25 cellular contexts compared by ENCODE assay signal in genomic region chrX:123713434-123713833, GRCh38. TPM values are rescaled to one million over a fixed set of nuclear protein-coding genes. Genes with fewer than 3 reads are reported as not detected.
DNase-seq lines count a peak whose midpoint lies in the region; TF ChIP-seq lines count a peak whose summit lies in the region.
"Had no signal": no experiment of that assay in that cellular context is flagged by ENCODE, and none has a peak within 500 bp of the region (broad histone marks: within the 10 kb centered on the region; RNA-seq: fewer than 3 reads in every experiment).

No MANE protein-coding gene starts in this region.

- H3K4me3 Mint-ChIP-seq in chondrocyte (ENCODE audit: unreplicated experiment), result no peak overlapping the region
- no peak overlapping the region for H3K4me3 Mint-ChIP-seq in endodermal cell
- no peak overlapping the region for H3K4me3 Mint-ChIP-seq in activated CD4-positive, alpha-beta T cell treated with anti-CD3 and anti-CD28 coated beads, Interleukin-2, amount 10 ng/mL, durations not matched to agents 24 days and 14 days
- H3K4me3 Mint-ChIP-seq: activated B cell treated with CpG ODN at 0.5 μM for 24 hours; CD4-positive, alpha-beta memory T cell; natural killer cell treated with Interleukin-12 subunit alpha and Interleukin-12 subunit beta and Interleukin-15 and Interleukin-18, amount 100 ng/mL, for 72 hours; T-cell had no signal

- H3K27ac ChIP-seq in OCI-LY1 (ENCODE audit: low read depth, low read length, poor library complexity, severe bottlenecking) (peak overlapping the region; percentile 32), tibial nerve (no peak overlapping the region), endodermal cell (ENCODE audit: low read depth, low read length) (no peak overlapping the region)
- H3K27ac ChIP-seq: hepatocyte, ovary, SJCRH30, testis had no signal

- intact Hi-C loops in activated CD4-positive, alpha-beta T cell treated with anti-CD3 and anti-CD28 coated beads, Interleukin-2, amount 10 ng/mL, durations not matched to agents 24 days and 14 days (cut with micrococcal nuclease), result no loop called here

- TF ChIP-seq POLR2A in tibial nerve (IDR thresholded peaks at IDR 0.05), result no peak

- no peak overlapping the region for H3K9ac ChIP-seq in OCI-LY1 (ENCODE audit: low read length)
- no peak overlapping the region for H3K9ac ChIP-seq in endodermal cell (ENCODE audit: extremely low read depth, low read length, poor library complexity, severe bottlenecking)

- peaks cover 15% of the 10 kb centered on the region for H3K4me1 Mint-ChIP-seq in chondrocyte (ENCODE audit: low read depth)
- H3K4me1 Mint-ChIP-seq in endodermal cell, result no peaks in the 10 kb centered on the region
- peaks cover 6% of the 10 kb centered on the region for H3K4me1 Mint-ChIP-seq in activated CD4-positive, alpha-beta T cell treated with anti-CD3 and anti-CD28 coated beads, Interleukin-2, amount 10 ng/mL, durations not matched to agents 24 days and 14 days

- H3K27me3 Mint-ChIP-seq in chondrocyte (ENCODE audit: low read depth), result no peaks in the 10 kb centered on the region
- H3K27me3 Mint-ChIP-seq in endodermal cell (ENCODE audit: insufficient read depth), result no peaks in the 10 kb centered on the region
- H3K27me3 Mint-ChIP-seq in activated CD4-positive, alpha-beta T cell treated with anti-CD3 and anti-CD28 coated beads, Interleukin-2, amount 10 ng/mL, durations not matched to agents 24 days and 14 days, result no peaks in the 10 kb centered on the region
- H3K27me3 Mint-ChIP-seq: activated B cell treated with CpG ODN at 0.5 μM for 24 hours; CD4-positive, alpha-beta memory T cell; natural killer cell treated with Interleukin-12 subunit alpha and Interleukin-12 subunit beta and Interleukin-15 and Interleukin-18, amount 100 ng/mL, for 72 hours; T-cell had no signal

- TF ChIP-seq EP300 in tibial nerve (IDR thresholded peaks at IDR 0.05), result no peak

- H3K4me2 ChIP-seq in OCI-LY1 (ENCODE audit: low read length), result no peak overlapping the region; the same call in 1 of the 2 replicates
- H3K4me2 ChIP-seq: hepatocyte had no signal

- H3K9me2 ChIP-seq in OCI-LY1 (ENCODE audit: low read depth, low read length), result no peaks in the 10 kb centered on the region

- H3K4me3 ChIP-seq in OCI-LY1 (ENCODE audit: low read depth, low read length, poor library complexity, severe bottlenecking) (no peak overlapping the region), tibial nerve (no peak overlapping the region), endodermal cell (ENCODE audit: low read length) (no peak overlapping the region)
- H3K4me3 ChIP-seq: hepatocyte, ovary, SJCRH30, testis had no signal

- DNase-seq in Caki2 (ENCODE audit: low read depth) (peak; percentile 58), chondrocyte (ENCODE audit: low spot score) (no peak), renal cortical epithelial cell (ENCODE audit: low read depth) (peak; percentile 21), tibial nerve (ENCODE audit: low spot score in 2 of 2) (no peak), endodermal cell (no peak), OCI-M2 (lab: John Stamatoyannopoulos, UW; ENCODE audit: unreplicated experiment) (no peak)
- DNase-seq in activated CD4-positive, alpha-beta T cell treated with anti-CD3 and anti-CD28 coated beads, Interleukin-2, amount 10 ng/mL, durations not matched to agents 24 days and 14 days, result no peak
- DNase-seq: activated B cell treated with CpG ODN at 0.5 μM for 24 hours; activated CD4-positive, alpha-beta T cell treated with anti-CD3 and anti-CD28 coated beads, Interleukin-2, amount 50 U/mL, for 1 hour; activated T-cell treated with anti-CD3 and anti-CD28 coated beads, Interleukin-2, amount 50 U/mL, for 48 hours; CD4-positive, alpha-beta memory T cell; central memory CD4-positive, alpha-beta T cell; dermis blood vessel endothelial cell; KG1; NCI-H1105 treated with DMSO at 0.1 percent for 48 hours; NCI-H2029; NCI-H2227 treated with DMSO at 0.1 percent for 48 hours; ovary; SJCRH30; stimulated activated naive CD4-positive, alpha-beta T cell treated with Interleukin-2 at 50 U/mL for 16 hours; T-cell; testis had no signal

- peaks cover 6% of the 10 kb centered on the region for H3K9me3 Mint-ChIP-seq in chondrocyte (ENCODE audit: low read depth)
- peaks cover 49% of the 10 kb centered on the region for H3K9me3 Mint-ChIP-seq in endodermal cell
- no peaks in the 10 kb centered on the region for H3K9me3 Mint-ChIP-seq in activated CD4-positive, alpha-beta T cell treated with anti-CD3 and anti-CD28 coated beads, Interleukin-2, amount 10 ng/mL, durations not matched to agents 24 days and 14 days
- H3K9me3 Mint-ChIP-seq: activated B cell treated with CpG ODN at 0.5 μM for 24 hours; CD4-positive, alpha-beta memory T cell; natural killer cell treated with Interleukin-12 subunit alpha and Interleukin-12 subunit beta and Interleukin-15 and Interleukin-18, amount 100 ng/mL, for 72 hours; T-cell had no signal

- H3K27me3 ChIP-seq in OCI-LY1 (ENCODE audit: insufficient read depth, low read length) (no peaks in the 10 kb centered on the region), tibial nerve (no peaks in the 10 kb centered on the region), endodermal cell (ENCODE audit: control insufficient read depth, insufficient read depth, low read length, poor library complexity, severe bottlenecking) (no peaks in the 10 kb centered on the region)
- H3K27me3 ChIP-seq: hepatocyte, ovary, SJCRH30, testis had no signal

- WGBS in tibial nerve, 2 donors, result 60 to 73% methylated on average over 4 of the region's 4 CpGs
- 60 to 92% methylated on average over 1 to 4 of the region's 4 CpGs for WGBS in endodermal cell (ENCODE audit: insufficient coverage in 1 of 2, insufficient read length in 1 of 2), 2 experiments

- no peak overlapping the region for H2AFZ ChIP-seq in OCI-LY1 (ENCODE audit: low read length)
- H2AFZ ChIP-seq: hepatocyte had no signal

- peaks cover 72% of the 10 kb centered on the region for H3K79me2 ChIP-seq in OCI-LY1 (ENCODE audit: insufficient read depth, low read length)

- H3K27ac Mint-ChIP-seq in chondrocyte (ENCODE audit: unreplicated experiment) (peak overlapping the region; percentile 76), endodermal cell (no peak overlapping the region)
- no peak overlapping the region for H3K27ac Mint-ChIP-seq in activated CD4-positive, alpha-beta T cell treated with anti-CD3 and anti-CD28 coated beads, Interleukin-2, amount 10 ng/mL, durations not matched to agents 24 days and 14 days
- H3K27ac Mint-ChIP-seq: activated B cell treated with CpG ODN at 0.5 μM for 24 hours; natural killer cell treated with Interleukin-12 subunit alpha and Interleukin-12 subunit beta and Interleukin-15 and Interleukin-18, amount 100 ng/mL, for 72 hours; T-cell had no signal

- no peaks in the 10 kb centered on the region for H4K20me1 ChIP-seq in OCI-LY1 (ENCODE audit: insufficient read depth, low read length)

- in situ Hi-C loops in Caki2 (cut with HindIII; ENCODE audit: low pct_unique_long_range_greater_than_20kb, low sequenced_read_pairs), result no loop called here

- no peaks in the 10 kb centered on the region for H3F3A ChIP-seq in OCI-LY1 (ENCODE audit: insufficient read depth, low read length)

- TF ChIP-seq CTCF in OCI-LY1 (IDR thresholded peaks at IDR 0.05; ENCODE audit: low read length) (no peak), chondrocyte (IDR thresholded peaks at IDR 0.05) (no peak), tibial nerve (IDR thresholded peaks at IDR 0.05) (no peak), endodermal cell (conservative IDR thresholded peaks at IDR 0.05) (no peak)

- no peaks in the 10 kb centered on the region for H3K9me3 ChIP-seq in OCI-LY1 (ENCODE audit: low read length)
- no peaks in the 10 kb centered on the region for H3K9me3 ChIP-seq in tibial nerve
- no peaks in the 10 kb centered on the region for H3K9me3 ChIP-seq in endodermal cell (ENCODE audit: control insufficient read depth, low read length)
- H3K9me3 ChIP-seq: ovary, testis had no signal

- H3K36me3 Mint-ChIP-seq in chondrocyte (ENCODE audit: low read depth), result peaks cover 2% of the 10 kb centered on the region
- peaks cover 22% of the 10 kb centered on the region for H3K36me3 Mint-ChIP-seq in endodermal cell (ENCODE audit: low read depth)
- peaks cover 16% of the 10 kb centered on the region for H3K36me3 Mint-ChIP-seq in activated CD4-positive, alpha-beta T cell treated with anti-CD3 and anti-CD28 coated beads, Interleukin-2, amount 10 ng/mL, durations not matched to agents 24 days and 14 days (ENCODE audit: low read depth)
- H3K36me3 Mint-ChIP-seq: natural killer cell treated with Interleukin-12 subunit alpha and Interleukin-12 subunit beta and Interleukin-15 and Interleukin-18, amount 100 ng/mL, for 72 hours had no signal

- H3K36me3 ChIP-seq in OCI-LY1 (ENCODE audit: insufficient read depth, low read length) (peaks cover 10% of the 10 kb centered on the region; the same call in 1 of the 2 replicates), tibial nerve (peaks cover 0 to 4% (median 0%) of the 10 kb centered on the region in 3 donors), endodermal cell (ENCODE audit: control insufficient read depth, insufficient read depth, low read length) (peaks cover 4% of the 10 kb centered on the region)
- H3K36me3 ChIP-seq: ovary had no signal

- peaks cover 24% of the 10 kb centered on the region for H3K4me1 ChIP-seq in OCI-LY1 (ENCODE audit: insufficient read depth, low read length, severe bottlenecking)
- H3K4me1 ChIP-seq in tibial nerve, result peaks cover 0 to 5% (median 0%) of the 10 kb centered on the region in 4 donors
- H3K4me1 ChIP-seq in endodermal cell (ENCODE audit: control insufficient read depth, insufficient read depth, low read length), result no peaks in the 10 kb centered on the region
- H3K4me1 ChIP-seq: SJCRH30, testis had no signal

RNA-seq across cellular contexts. Expression of gene THOC2, which starts 19.4 kb away (rescaled TPM):
- total RNA-seq in Caki2 (2014; rRNA removed; shearing (Covaris generic); ENCODE audit: low replicate concordance), result 42.9 and 46.4 TPM in 2 replicates
- total RNA-seq in chondrocyte, result 50.1 to 77.6 TPM (median 53.4 TPM) in 3 replicates
- 42.7 and 97.8 TPM in 2 replicates for total RNA-seq in renal cortical epithelial cell
- total RNA-seq in tibial nerve, result 10 to 100 TPM; 74.4 to 93.3 (median 85.6) TPM
- total RNA-seq in endodermal cell, result 10 to 100 TPM; 88.8 to 93.2 TPM
- polyA plus RNA-seq in endodermal cell (2013, experiment 1 of 2), result 76.3 TPM
- polyA plus RNA-seq in endodermal cell (2013, experiment 2 of 2), result 77.6 TPM
- 91.2 and 96.7 TPM in 2 replicates for total RNA-seq in activated CD4-positive, alpha-beta T cell treated with anti-CD3 and anti-CD28 coated beads, Interleukin-2, amount 10 ng/mL, durations not matched to agents 24 days and 14 days

Comparison
In these comparisons a context has a peak if more than half of its experiments do, and no peak if none do; other contexts are left out.
1. DNase-seq: peak in Caki2 (single experiment) and renal cortical epithelial cell (single experiment); none in chondrocyte (single experiment), tibial nerve (0 of 2), endodermal cell (single experiment), OCI-M2 (single experiment) and activated CD4-positive, alpha-beta T cell treated with anti-CD3 and anti-CD28 coated beads, Interleukin-2, amount 10 ng/mL, durations not matched to agents 24 days and 14 days (single experiment).